In the genomic region with DNA sequence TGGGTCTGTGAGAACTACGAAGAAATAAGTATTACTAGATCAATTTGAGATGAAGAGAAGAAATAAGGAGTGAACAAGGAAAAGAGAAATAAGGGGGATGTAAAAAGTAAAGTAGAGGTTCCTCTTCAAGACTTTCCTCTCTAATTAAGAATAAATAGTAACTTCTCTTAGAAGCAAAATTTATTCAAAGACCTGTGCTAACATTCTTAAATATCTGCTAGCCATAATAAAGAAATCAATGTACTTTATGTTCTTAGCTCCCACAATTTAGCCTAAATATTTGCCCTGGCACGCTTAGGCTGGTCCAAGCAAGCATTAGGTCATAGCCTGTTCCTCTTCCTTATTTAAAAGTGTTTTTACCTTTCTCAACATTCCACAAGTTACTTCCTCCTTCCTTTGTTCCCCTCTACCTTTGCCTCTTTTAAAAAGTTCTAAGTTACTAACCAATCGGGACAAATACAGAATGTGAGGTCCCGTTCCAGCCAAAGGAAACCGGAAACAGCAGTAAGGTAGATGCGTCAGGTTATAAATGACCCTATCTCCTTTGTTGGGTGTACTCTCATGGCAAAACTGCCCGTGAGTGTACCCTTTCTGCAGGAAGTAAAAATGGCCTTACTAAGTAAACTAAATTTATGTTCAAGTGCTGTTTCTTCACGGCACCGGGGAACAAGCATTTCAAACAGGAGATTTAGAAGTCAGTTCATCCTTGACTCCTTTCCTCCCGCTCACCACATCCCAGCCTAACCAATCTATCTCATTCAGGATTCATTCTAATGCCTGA, we compare ENCODE assay signal across 1 cellular context.
TF ChIP-seq lines count a peak whose summit lies in the region.

No MANE protein-coding gene starts in this region.

TF ChIP-seq in HEK293, 187 proteins besides CTCF, POLR2A, EP300 and RAD21:
- TF ChIP-seq, protein P1, sequence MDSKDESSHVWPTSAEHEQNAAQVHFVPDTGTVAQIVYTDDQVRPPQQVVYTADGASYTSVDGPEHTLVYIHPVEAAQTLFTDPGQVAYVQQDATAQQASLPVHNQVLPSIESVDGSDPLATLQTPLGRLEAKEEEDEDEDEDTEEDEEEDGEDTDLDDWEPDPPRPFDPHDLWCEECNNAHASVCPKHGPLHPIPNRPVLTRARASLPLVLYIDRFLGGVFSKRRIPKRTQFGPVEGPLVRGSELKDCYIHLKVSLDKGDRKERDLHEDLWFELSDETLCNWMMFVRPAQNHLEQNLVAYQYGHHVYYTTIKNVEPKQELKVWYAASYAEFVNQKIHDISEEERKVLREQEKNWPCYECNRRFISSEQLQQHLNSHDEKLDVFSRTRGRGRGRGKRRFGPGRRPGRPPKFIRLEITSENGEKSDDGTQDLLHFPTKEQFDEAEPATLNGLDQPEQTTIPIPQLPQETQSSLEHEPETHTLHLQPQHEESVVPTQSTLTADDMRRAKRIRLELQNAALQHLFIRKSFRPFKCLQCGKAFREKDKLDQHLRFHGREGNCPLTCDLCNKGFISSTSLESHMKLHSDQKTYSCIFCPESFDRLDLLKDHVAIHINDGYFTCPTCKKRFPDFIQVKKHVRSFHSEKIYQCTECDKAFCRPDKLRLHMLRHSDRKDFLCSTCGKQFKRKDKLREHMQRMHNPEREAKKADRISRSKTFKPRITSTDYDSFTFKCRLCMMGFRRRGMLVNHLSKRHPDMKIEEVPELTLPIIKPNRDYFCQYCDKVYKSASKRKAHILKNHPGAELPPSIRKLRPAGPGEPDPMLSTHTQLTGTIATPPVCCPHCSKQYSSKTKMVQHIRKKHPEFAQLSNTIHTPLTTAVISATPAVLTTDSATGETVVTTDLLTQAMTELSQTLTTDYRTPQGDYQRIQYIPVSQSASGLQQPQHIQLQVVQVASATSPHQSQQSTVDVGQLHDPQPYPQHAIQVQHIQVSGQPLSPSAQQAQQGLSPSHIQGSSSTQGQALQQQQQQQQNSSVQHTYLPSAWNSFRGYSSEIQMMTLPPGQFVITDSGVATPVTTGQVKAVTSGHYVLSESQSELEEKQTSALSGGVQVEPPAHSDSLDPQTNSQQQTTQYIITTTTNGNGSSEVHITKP (tag by site-specific recombination; IDR thresholded peaks at IDR 0.05): peak; percentile 70
- TF ChIP-seq ZNF366 (tag by site-specific recombination; conservative IDR thresholded peaks at IDR 0.05) (0 out of 2 replicates have a peak, but pooled peaks have one; percentile 9), SCRT2 (tag by site-specific recombination; IDR thresholded peaks at IDR 0.05) (peak; percentile 43; the same call in 1 of the 2 replicates), ZBTB20 (tag by site-specific recombination; IDR thresholded peaks at IDR 0.05) (peak; percentile 25; the same call in 1 of the 2 replicates), ZNF561 (tag by site-specific recombination; IDR thresholded peaks at IDR 0.05; ENCODE audit: borderline replicate concordance) (peak; percentile 43; the same call in 1 of the 2 replicates)
